ENCODE assay signal across 18 cellular contexts in the genomic region with DNA sequence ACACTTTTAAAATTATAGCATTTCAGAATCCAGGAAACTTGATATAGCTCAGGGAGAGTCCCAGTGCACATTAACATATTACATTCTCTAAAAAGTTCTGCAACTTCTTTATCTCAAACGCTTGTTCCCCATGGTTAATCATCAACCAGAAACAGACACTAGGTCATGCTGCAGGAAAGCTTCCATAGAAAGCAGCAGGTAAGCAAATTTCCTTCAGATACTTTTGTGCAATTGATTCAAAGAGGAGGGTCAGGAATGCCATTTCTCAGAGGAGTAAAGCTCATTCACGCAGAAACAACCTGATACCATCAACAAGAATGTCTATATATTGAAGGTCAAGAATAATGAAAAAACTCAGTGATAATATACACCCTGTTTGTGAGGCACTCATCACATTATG.
DNase-seq lines count a peak whose midpoint lies in the region; ATAC-seq and TF ChIP-seq lines count a peak whose summit lies in the region.
"Had no signal": no experiment of that assay in that cellular context is flagged by ENCODE, and none has a peak within 500 bp of the region (broad histone marks: within the 10 kb centered on the region; RNA-seq: fewer than 3 reads in every experiment).

No MANE protein-coding gene starts in this region.

- peak; percentile 4 for ATAC-seq in GM18508 (IDR thresholded peaks at IDR 0.05; ENCODE audit: insufficient read depth, unreplicated experiment)
- ATAC-seq: esophagus mucosa, left lung had no signal

- peak; percentile 44 for DNase-seq in LoVo (ENCODE audit: low spot score)
- peak; percentile 59 to 64 for DNase-seq in erythroblast (lab: John Stamatoyannopoulos, UW)
- peak; percentile 73 for DNase-seq in renal cortical epithelial cell (ENCODE audit: low read depth)
- no peak for DNase-seq in NCI-H187 (lab: John Stamatoyannopoulos, UW)
- DNase-seq in AG08395 (ENCODE audit: low spot score) = no peak
- no peak for DNase-seq in AG20443 (ENCODE audit: low spot score)
- DNase-seq: anterior cingulate cortex, COR-L47, GDM1, H9, head of caudate nucleus, left lung, natural killer cell, NCI-H187 treated with DMSO at 0.1 percent for 48 hours, NCI-H774, trophoblast cell had no signal

- TF ChIP-seq POLR2A in erythroblast (IDR thresholded peaks at IDR 0.05; ENCODE audit: low read length) = no peak

Comparison
In these comparisons a context has a peak if more than half of its experiments do, and no peak if none do; other contexts are left out.
1. DNase-seq: peak in LoVo (single experiment), erythroblast (2 of 2) and renal cortical epithelial cell (single experiment); none in NCI-H187 (0 of 2), AG08395 (single experiment) and AG20443 (single experiment).